ENCODE assay signal across 29 cellular contexts in genomic region chr2:189050110-189050712, GRCh38.
"Had no signal": no experiment of that assay in that cellular context is flagged by ENCODE, and none has a peak within 500 bp of the region (broad histone marks: within the 10 kb centered on the region; RNA-seq: fewer than 3 reads in every experiment).

No MANE protein-coding gene starts in this region.

- H3K27me3 Mint-ChIP-seq: activated naive CD8-positive, alpha-beta T cell treated with anti-CD3 and anti-CD28 coated beads for 36 hours; effector memory CD8-positive, alpha-beta T cell; naive B cell had no signal

- H3K4me3 ChIP-seq: adrenal gland, body of pancreas, cardiac muscle cell, gastroesophageal sphincter, hepatocyte, right atrium auricular region, tibial nerve had no signal

- H3K4me2 ChIP-seq: hepatocyte had no signal

- H3K27me3 ChIP-seq: adrenal gland, body of pancreas, cardiac muscle cell, gastroesophageal sphincter, hepatocyte, right atrium auricular region, tibial nerve had no signal

- H3K9me3 ChIP-seq: adrenal gland, body of pancreas, gastroesophageal sphincter, right atrium auricular region, tibial nerve had no signal

- H3K79me2 ChIP-seq: hepatocyte, parathyroid adenoma had no signal

- H3K36me3 ChIP-seq: cardiac muscle cell had no signal

- DNase-seq: activated CD4-positive, alpha-beta T cell treated with anti-CD3 and anti-CD28 coated beads for 48 hours; activated CD4-positive, alpha-beta T cell treated with anti-CD3 and anti-CD28 coated beads, Interleukin-2, amount 50 U/mL, for 48 hours; activated CD8-positive, alpha-beta memory T cell treated with anti-CD3 and anti-CD28 coated beads for 24 hours; activated effector memory CD4-positive, alpha-beta T cell treated with anti-CD3 and anti-CD28 coated beads, Interleukin-2, amount 50 U/mL, for 16 hours; activated naive CD4-positive, alpha-beta T cell treated with anti-CD3 and anti-CD28 coated beads for 36 hours; activated naive CD8-positive, alpha-beta T cell treated with anti-CD3 and anti-CD28 coated beads for 36 hours; activated T-cell treated with anti-CD3 and anti-CD28 coated beads, Interleukin-2, amount 50 U/mL, for 1 hour; adrenal gland; aorta; body of pancreas; cortex of kidney; effector memory CD8-positive, alpha-beta T cell; islet precursor cell; left ventricle myocardium superior; naive B cell; stimulated activated CD4-positive, alpha-beta T cell treated with anti-CD3 and anti-CD28 coated beads, Interleukin-15, amount 100 ng/mL, for 24 hours; stimulated activated CD4-positive, alpha-beta T cell treated with anti-CD3 and anti-CD28 coated beads, Interleukin-2, amount 100 ng/mL, for 24 hours; stimulated activated naive CD4-positive, alpha-beta T cell; T-helper 1 cell had no signal

- H3K4me3 Mint-ChIP-seq: activated naive CD4-positive, alpha-beta T cell treated with anti-CD3 and anti-CD28 coated beads for 36 hours; activated naive CD8-positive, alpha-beta T cell treated with anti-CD3 and anti-CD28 coated beads for 36 hours; activated T-helper 1 cell treated with anti-CD3 and anti-CD28 coated beads, Interleukin-12 subunit alpha, Interleukin-12 subunit beta, Interleukin-2, Interleukin-4 antibody, amounts not matched to agents 30 ng/mL and 10 ng/mL and 1 ng/mL, durations not matched to agents 14 hours and 24 hours and 36 hours; effector memory CD8-positive, alpha-beta T cell; T-helper 2 cell treated with Interferon-gamma antibody and Interleukin-4, amounts not matched to agents 5 μg/mL and 100 μg/mL, for 36 hours had no signal

- H3K36me3 Mint-ChIP-seq: activated naive CD8-positive, alpha-beta T cell treated with anti-CD3 and anti-CD28 coated beads for 36 hours; naive B cell had no signal

- H3K9me3 Mint-ChIP-seq: activated naive CD4-positive, alpha-beta T cell treated with anti-CD3 and anti-CD28 coated beads for 36 hours; activated naive CD8-positive, alpha-beta T cell treated with anti-CD3 and anti-CD28 coated beads for 36 hours; activated T-helper 1 cell treated with anti-CD3 and anti-CD28 coated beads, Interleukin-12 subunit alpha, Interleukin-12 subunit beta, Interleukin-2, Interleukin-4 antibody, amounts not matched to agents 30 ng/mL and 10 ng/mL and 1 ng/mL, durations not matched to agents 14 hours and 24 hours and 36 hours; effector memory CD8-positive, alpha-beta T cell; naive B cell; T-helper 2 cell treated with Interferon-gamma antibody and Interleukin-4, amounts not matched to agents 5 μg/mL and 100 μg/mL, for 36 hours had no signal

- H2AFZ ChIP-seq: hepatocyte, parathyroid adenoma had no signal

- H3K4me1 ChIP-seq: adrenal gland, gastroesophageal sphincter, parathyroid adenoma, right atrium auricular region, tibial nerve had no signal

- H3K27ac ChIP-seq: adrenal gland, body of pancreas, cardiac muscle cell, gastroesophageal sphincter, hepatocyte, parathyroid adenoma, right atrium auricular region, tibial nerve, VCaP had no signal

- H3K4me1 Mint-ChIP-seq: naive B cell had no signal

- H3K27ac Mint-ChIP-seq: activated naive CD4-positive, alpha-beta T cell treated with anti-CD3 and anti-CD28 coated beads for 36 hours; activated naive CD8-positive, alpha-beta T cell treated with anti-CD3 and anti-CD28 coated beads for 36 hours; activated T-helper 1 cell treated with anti-CD3 and anti-CD28 coated beads, Interleukin-12 subunit alpha, Interleukin-12 subunit beta, Interleukin-2, Interleukin-4 antibody, amounts not matched to agents 30 ng/mL and 10 ng/mL and 1 ng/mL, durations not matched to agents 14 hours and 24 hours and 36 hours; effector memory CD8-positive, alpha-beta T cell; naive B cell; T-helper 2 cell treated with Interferon-gamma antibody and Interleukin-4, amounts not matched to agents 5 μg/mL and 100 μg/mL, for 36 hours had no signal

- ATAC-seq: activated CD4-positive, CD25-positive, alpha-beta regulatory T cell treated with anti-CD3 and anti-CD28 coated beads, Interleukin-2, amount 50 U/mL, for 24 hours; body of pancreas; effector memory CD8-positive, alpha-beta T cell; gastroesophageal sphincter; left ventricle myocardium superior had no signal
